Comparison of ENCODE assay signal across 18 cellular contexts in genomic region chr6:167422934-167423333, GRCh38.
DNase-seq lines count a peak whose midpoint lies in the region; FAIRE-seq and TF ChIP-seq lines count a peak whose summit lies in the region.
"Had no signal": no experiment of that assay in that cellular context is flagged by ENCODE, and none has a peak within 500 bp of the region (broad histone marks: within the 10 kb centered on the region; RNA-seq: fewer than 3 reads in every experiment).

No MANE protein-coding gene starts in this region.

- H3K79me1 ChIP-seq in neuronal stem cell (ENCODE audit: low read depth, low read length), result peaks cover 3% of the 10 kb centered on the region

- H3K27ac ChIP-seq in HEK293 (ENCODE audit: extremely low read depth, low read depth, low read length), result no peak overlapping the region
- peak overlapping the region; percentile 61 for H3K27ac ChIP-seq in neuronal stem cell (replicated peaks; ENCODE audit: low read length)
- H3K27ac ChIP-seq: 22Rv1, BLaER1 had no signal

- FAIRE-seq in urothelium cell line (lab: Jason Lieb, UNC), result no peak
- FAIRE-seq: GM12892, GM19239, H1 had no signal

- no peak overlapping the region for H3K9ac ChIP-seq in neuronal stem cell (ENCODE audit: low read depth, low read length, poor library complexity)
- H3K9ac ChIP-seq: BLaER1 had no signal

- no peaks in the 10 kb centered on the region for H3K36me3 ChIP-seq in HEK293 (ENCODE audit: control insufficient read depth in 2 of 2, insufficient read depth in 1 of 2, low read length in 2 of 2)
- H3K36me3 ChIP-seq in neuronal stem cell (replicated peaks in 1 of 2; ENCODE audit: control insufficient read depth in 2 of 2, insufficient read depth in 2 of 2, low read length in 2 of 2), result no peaks in the 10 kb centered on the region
- H3K36me3 ChIP-seq: BLaER1 had no signal

- no peaks in the 10 kb centered on the region for H3K27me3 ChIP-seq in neuronal stem cell (ENCODE audit: control insufficient read depth in 3 of 3, insufficient read depth in 3 of 3, low read depth in 1 of 3, low read length in 3 of 3)
- H3K27me3 ChIP-seq: BLaER1 had no signal

- H2BK15ac ChIP-seq in neuronal stem cell (ENCODE audit: low read length), result peak overlapping the region; percentile 76

- no CpG with 5 or more reads among the region's 23 CpGs for WGBS in neuronal stem cell (ENCODE audit: extremely low coverage in 2 of 2, insufficient read length in 2 of 2, insufficient replicate concordance in 1 of 2), 2 donors

- DNase-seq in NCI-H2171 treated with DMSO at 0.1 percent for 48 hours (lab: John Stamatoyannopoulos, UW) (peak; percentile 11), NCI-H2171 (lab: John Stamatoyannopoulos, UW) (no peak), neuronal stem cell (ENCODE audit: low spot score) (no peak), urothelium cell line (ENCODE audit: low spot score) (peak; percentile 37), NCI-H510A (lab: John Stamatoyannopoulos, UW) (no peak), NCI-H128 (lab: John Stamatoyannopoulos, UW; ENCODE audit: unreplicated experiment) (no peak)
- DNase-seq: AML-193; Caco-2; CD8-positive, alpha-beta memory T cell; DND-41; GDM1; IMR-90 had no signal

- H4K8ac ChIP-seq in neuronal stem cell (ENCODE audit: low read depth, low read length), result peak overlapping the region; percentile 30

- H2BK5ac ChIP-seq in neuronal stem cell (ENCODE audit: low read length), result peak overlapping the region; percentile 78

- H3K4me2 ChIP-seq in neuronal stem cell (ENCODE audit: insufficient read depth, low read length, poor library complexity, severe bottlenecking), result no peak overlapping the region
- H3K4me2 ChIP-seq: BLaER1 had no signal

- peak overlapping the region; percentile 65 for H4K91ac ChIP-seq in neuronal stem cell (ENCODE audit: low read depth, low read length, poor library complexity)

- peak overlapping the region; percentile 56 for H3K4ac ChIP-seq in neuronal stem cell (ENCODE audit: low read length)

- peak overlapping the region; percentile 90 for H3K18ac ChIP-seq in neuronal stem cell (ENCODE audit: low read length)

- H3K14ac ChIP-seq in neuronal stem cell (ENCODE audit: low read length), result no peak overlapping the region

- H3K23ac ChIP-seq in neuronal stem cell (ENCODE audit: low read depth, low read length, poor library complexity), result no peak overlapping the region

- H3K9me3 ChIP-seq in HEK293 (ENCODE audit: control insufficient read depth, insufficient read depth, low read depth, low read length), result no peaks in the 10 kb centered on the region
- no peaks in the 10 kb centered on the region for H3K9me3 ChIP-seq in neuronal stem cell (replicated peaks in 1 of 2; ENCODE audit: control insufficient read depth in 2 of 2, insufficient read depth in 1 of 2, low read depth in 1 of 2, low read length in 2 of 2)
- H3K9me3 ChIP-seq: Caco-2 had no signal

- no peak overlapping the region for H2BK120ac ChIP-seq in neuronal stem cell (ENCODE audit: low read depth, low read length)

- H2AK5ac ChIP-seq in neuronal stem cell (ENCODE audit: low read depth, low read length), result peak overlapping the region; percentile 98

- peak overlapping the region; percentile 66 for H2BK12ac ChIP-seq in neuronal stem cell (ENCODE audit: low read length)

- CTCF ChIA-PET in HEK293 (lab: Yijun Ruan, JAX), result no interaction called here

- no peak overlapping the region for H2AFZ ChIP-seq in neuronal stem cell (ENCODE audit: low read length)

- POLR2A ChIA-PET in HEK293 (lab: Yijun Ruan, JAX), result no interaction called here

- H3K4me3 ChIP-seq in HEK293 (ENCODE audit: low read depth, low read length) (no peak overlapping the region), neuronal stem cell (ENCODE audit: low read length in 2 of 2) (no peak overlapping the region)
- H3K4me3 ChIP-seq: BLaER1 had no signal

- no peak for TF ChIP-seq CTCF in HEK293 (tag by site-specific recombination; IDR thresholded peaks at IDR 0.05)

- no peaks in the 10 kb centered on the region for H3K4me1 ChIP-seq in HEK293 (ENCODE audit: control insufficient read depth, insufficient read depth, low read length)
- peaks cover 0 to 11% of the 10 kb centered on the region in 2 donors for H3K4me1 ChIP-seq in neuronal stem cell (ENCODE audit: control insufficient read depth in 2 of 2, insufficient read depth in 1 of 2, low read depth in 1 of 2, low read length in 2 of 2)
- H3K4me1 ChIP-seq: BLaER1, Caco-2 had no signal

TF ChIP-seq in HEK293, 187 proteins besides CTCF, POLR2A, EP300 and RAD21:
- TF ChIP-seq ZSCAN30 (tag by site-specific recombination; IDR thresholded peaks at IDR 0.05) (no peak), ZNF202 (tag by site-specific recombination; IDR thresholded peaks at IDR 0.05; ENCODE audit: borderline replicate concordance) (0 out of 2 replicates have a peak, but pooled peaks have one; percentile 32)
TF ChIP-seq in HEK293: peak in this region for 1.

Comparison
In these comparisons a context has a peak if more than half of its experiments do, and no peak if none do; other contexts are left out.
1. DNase-seq: peak in NCI-H2171 treated with DMSO at 0.1 percent for 48 hours (single experiment) and urothelium cell line (single experiment); none in NCI-H2171 (single experiment), neuronal stem cell (single experiment), NCI-H510A (single experiment) and NCI-H128 (single experiment).